Comparison of ENCODE assay signal across 19 cellular contexts in the genomic region with DNA sequence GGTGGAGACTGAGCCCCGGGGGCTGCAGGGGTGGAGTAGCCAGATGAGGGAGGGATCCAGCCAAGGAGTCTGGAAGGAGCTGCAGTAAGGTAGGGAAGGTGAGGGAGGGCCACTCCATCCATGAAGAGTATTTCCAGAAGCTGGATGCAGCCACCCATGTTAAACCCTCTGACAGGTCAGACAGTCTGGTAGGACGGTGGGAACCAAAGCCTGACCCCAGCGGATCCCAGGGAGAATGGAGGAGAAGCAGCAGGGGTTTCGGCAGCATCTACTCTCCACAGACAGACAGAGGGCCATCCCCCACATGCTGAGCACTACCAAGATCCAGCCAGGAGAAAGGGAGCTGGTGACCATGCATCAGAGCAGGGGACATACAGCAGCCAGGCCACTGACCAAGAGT. TPM values are rescaled to one million over a fixed set of nuclear protein-coding genes. Genes with fewer than 3 reads are reported as not detected.
DNase-seq lines count a peak whose midpoint lies in the region; ATAC-seq and TF ChIP-seq lines count a peak whose summit lies in the region.
"Had no signal": no experiment of that assay in that cellular context is flagged by ENCODE, and none has a peak within 500 bp of the region (broad histone marks: within the 10 kb centered on the region; RNA-seq: fewer than 3 reads in every experiment).

No MANE protein-coding gene starts in this region.

- H3K4me1 ChIP-seq in testis = no peaks in the 10 kb centered on the region
- no peaks in the 10 kb centered on the region for H3K4me1 ChIP-seq in upper lobe of right lung
- H3K4me1 ChIP-seq: BLaER1, HAP-1 had no signal

- H3K27ac Mint-ChIP-seq in activated CD8-positive, alpha-beta memory T cell treated with anti-CD3 and anti-CD28 coated beads, Interleukin-2, amount 10 ng/mL, durations not matched to agents 7 days and 5 days = no peak overlapping the region
- peak overlapping the region; percentile 72 for H3K27ac Mint-ChIP-seq in nephron progenitor cell
- H3K27ac Mint-ChIP-seq: CD8-positive, alpha-beta T cell had no signal

- TF ChIP-seq CTCF in nephron progenitor cell (IDR thresholded peaks at IDR 0.05) = no peak
- TF ChIP-seq CTCF in testis (IDR thresholded peaks at IDR 0.05) = no peak
- TF ChIP-seq CTCF in upper lobe of right lung (IDR thresholded peaks at IDR 0.05) = no peak

- H3K36me3 Mint-ChIP-seq in activated CD8-positive, alpha-beta memory T cell treated with anti-CD3 and anti-CD28 coated beads, Interleukin-2, amount 10 ng/mL, durations not matched to agents 7 days and 5 days = no peaks in the 10 kb centered on the region
- H3K36me3 Mint-ChIP-seq in nephron progenitor cell (ENCODE audit: low read depth) = no peaks in the 10 kb centered on the region
- H3K36me3 Mint-ChIP-seq: CD8-positive, alpha-beta T cell had no signal

- ATAC-seq in activated CD8-positive, alpha-beta memory T cell treated with anti-CD3 and anti-CD28 coated beads, Interleukin-2, amount 10 ng/mL, durations not matched to agents 7 days and 5 days = no peak
- ATAC-seq in upper lobe of right lung = no peak
- ATAC-seq: CD8-positive, alpha-beta T cell; GM12878 had no signal

- no peaks in the 10 kb centered on the region for H3K4me1 Mint-ChIP-seq in activated CD8-positive, alpha-beta memory T cell treated with anti-CD3 and anti-CD28 coated beads, Interleukin-2, amount 10 ng/mL, durations not matched to agents 7 days and 5 days
- H3K4me1 Mint-ChIP-seq in nephron progenitor cell = peaks cover 28% of the 10 kb centered on the region

- H3K27me3 Mint-ChIP-seq in activated CD8-positive, alpha-beta memory T cell treated with anti-CD3 and anti-CD28 coated beads, Interleukin-2, amount 10 ng/mL, durations not matched to agents 7 days and 5 days = no peaks in the 10 kb centered on the region
- peaks cover 2% of the 10 kb centered on the region for H3K27me3 Mint-ChIP-seq in nephron progenitor cell (ENCODE audit: low read depth, poor library complexity)

- no peak overlapping the region for H3K4me3 Mint-ChIP-seq in activated CD8-positive, alpha-beta memory T cell treated with anti-CD3 and anti-CD28 coated beads, Interleukin-2, amount 10 ng/mL, durations not matched to agents 7 days and 5 days
- H3K4me3 Mint-ChIP-seq in nephron progenitor cell = no peak overlapping the region
- H3K4me3 Mint-ChIP-seq: CD8-positive, alpha-beta T cell had no signal

- H3K9me3 ChIP-seq in testis = no peaks in the 10 kb centered on the region
- no peaks in the 10 kb centered on the region for H3K9me3 ChIP-seq in upper lobe of right lung
- H3K9me3 ChIP-seq: BLaER1, HAP-1 had no signal

- no peak overlapping the region for H3K27ac ChIP-seq in testis
- H3K27ac ChIP-seq in upper lobe of right lung = no peak overlapping the region
- H3K27ac ChIP-seq: BLaER1, HL-60 had no signal

- TF ChIP-seq POLR2A in testis (IDR thresholded peaks at IDR 0.05) = no peak

- CTCF ChIA-PET in activated CD8-positive, alpha-beta memory T cell treated with anti-CD3 and anti-CD28 coated beads, Interleukin-2, amount 10 ng/mL, durations not matched to agents 7 days and 5 days (lab: Charles Lee) = no interaction called here

- intact Hi-C loops in testis (cut with DNase I; ENCODE audit: low total_unique reads) (no loop called here), upper lobe of right lung (cut with DNase I) (no loop called here)

- no peaks in the 10 kb centered on the region for H3K27me3 ChIP-seq in testis
- H3K27me3 ChIP-seq in upper lobe of right lung = no peaks in the 10 kb centered on the region
- H3K27me3 ChIP-seq: BLaER1 had no signal

- H3K36me3 ChIP-seq in testis (ENCODE audit: low read depth, missing control alignments) (no peaks in the 10 kb centered on the region), upper lobe of right lung (no peaks in the 10 kb centered on the region)
- H3K36me3 ChIP-seq: BLaER1, HAP-1 had no signal

- 83 to 84% methylated on average over 4 of the region's 4 CpGs for WGBS in testis, 2 donors

- no peaks in the 10 kb centered on the region for H3K9me3 Mint-ChIP-seq in activated CD8-positive, alpha-beta memory T cell treated with anti-CD3 and anti-CD28 coated beads, Interleukin-2, amount 10 ng/mL, durations not matched to agents 7 days and 5 days (ENCODE audit: low read depth)
- H3K9me3 Mint-ChIP-seq in nephron progenitor cell = no peaks in the 10 kb centered on the region
- H3K9me3 Mint-ChIP-seq: CD8-positive, alpha-beta T cell had no signal

- no peak overlapping the region for H3K4me3 ChIP-seq in testis
- H3K4me3 ChIP-seq in upper lobe of right lung = no peak overlapping the region
- H3K4me3 ChIP-seq: BLaER1, GM12878, HAP-1 had no signal

- DNase-seq in activated CD8-positive, alpha-beta memory T cell treated with anti-CD3 and anti-CD28 coated beads, Interleukin-2, amount 10 ng/mL, durations not matched to agents 7 days and 5 days = peak; percentile 28
- DNase-seq in activated CD8-positive, alpha-beta memory T cell treated with anti-CD3 and anti-CD28 coated beads, Interleukin-2, amount 50 U/mL, for 48 hours = no peak
- DNase-seq in nephron progenitor cell (no peak), testis (peak; percentile 2), NCI-H1417 treated with DMSO at 0.1 percent for 48 hours (lab: John Stamatoyannopoulos, UW) (no peak), middle frontal gyrus (ENCODE audit: extremely low spot score, low spot score) (no peak), upper lobe of right lung (no peak)
- DNase-seq: 8988T; Calu3; CD8-positive, alpha-beta T cell; DMS 273 treated with DMSO at 0.1 percent for 48 hours; DMS53; DND-41; EL had no signal

RNA-seq across cellular contexts. Expression of gene S1PR3, which starts 22.5 kb away (rescaled TPM):
- under 1 TPM; 0.05 to 0.06 TPM for total RNA-seq in activated CD8-positive, alpha-beta memory T cell treated with anti-CD3 and anti-CD28 coated beads, Interleukin-2, amount 10 ng/mL, durations not matched to agents 7 days and 5 days
- total RNA-seq in testis (1 to 10 TPM; 4.5 to 7.2 TPM), upper lobe of right lung (10.2 TPM)
- 7.0 TPM for polyA plus RNA-seq in testis (ENCODE audit: insufficient read depth, low read depth, low replicate concordance)
- total RNA-seq: G401 had no signal

Comparison
In these comparisons a context has a peak if more than half of its experiments do, and no peak if none do; other contexts are left out.
1. DNase-seq: peak in activated CD8-positive, alpha-beta memory T cell treated with anti-CD3 and anti-CD28 coated beads, Interleukin-2, amount 10 ng/mL, durations not matched to agents 7 days and 5 days (single experiment) and testis (single experiment); none in activated CD8-positive, alpha-beta memory T cell treated with anti-CD3 and anti-CD28 coated beads, Interleukin-2, amount 50 U/mL, for 48 hours (single experiment), nephron progenitor cell (single experiment), NCI-H1417 treated with DMSO at 0.1 percent for 48 hours (single experiment), middle frontal gyrus (single experiment) and upper lobe of right lung (single experiment).
2. RNA of gene S1PR3, which starts 22.5 kb away (total RNA-seq): 10.2 TPM in upper lobe of right lung (single experiment) and 4.5 to 7.2 TPM in testis; 0.05 to 0.06 TPM in activated CD8-positive, alpha-beta memory T cell treated with anti-CD3 and anti-CD28 coated beads, Interleukin-2, amount 10 ng/mL, durations not matched to agents 7 days and 5 days; every median in the first group is over 4 times any median in the second.